1 cellular context compared by ENCODE assay signal in the genomic region with DNA sequence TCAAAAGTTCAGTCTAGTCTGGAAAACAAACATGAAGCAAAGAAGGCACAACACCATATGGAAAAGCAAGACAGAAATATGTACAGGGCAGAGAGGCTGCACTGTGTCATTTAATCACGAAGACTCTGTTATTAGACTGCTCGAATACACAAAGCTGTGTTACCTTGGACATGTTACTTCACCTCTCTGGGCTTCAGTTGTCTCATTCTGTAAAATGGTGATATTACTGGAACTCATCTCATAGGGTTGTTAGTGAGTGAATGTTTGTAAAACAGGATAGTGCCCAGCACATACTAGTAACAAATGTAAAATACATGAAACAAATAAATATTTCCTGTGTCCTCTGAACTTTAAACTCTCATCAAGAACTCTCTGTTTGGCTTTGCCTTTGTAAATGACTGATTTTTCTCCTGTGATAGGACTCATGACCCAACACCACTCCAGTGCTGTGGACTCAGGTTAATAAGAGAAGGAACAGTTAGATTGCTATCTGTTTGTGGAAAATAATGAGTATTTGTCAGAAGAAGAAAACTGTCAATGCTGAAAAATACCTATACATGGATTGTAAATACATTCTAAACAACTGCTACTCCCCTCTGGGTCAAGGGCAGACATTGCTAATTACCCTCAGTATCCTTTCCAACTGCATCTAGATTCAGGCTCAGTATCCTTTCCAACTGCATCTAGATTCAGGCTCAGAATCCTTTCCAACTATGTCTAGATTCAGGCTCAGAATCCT.
TF ChIP-seq lines count a peak whose summit lies in the region.

No MANE protein-coding gene starts in this region.

TF ChIP-seq in HepG2, 621 proteins besides CTCF, POLR2A, EP300 and RAD21 (continued from another document):
- TF ChIP-seq ZNF3 (CRISPR knock-in tag; IDR thresholded peaks at IDR 0.05) (0 out of 2 replicates have a peak, but pooled peaks have one; percentile 27), PPARG (CRISPR knock-in tag; conservative IDR thresholded peaks at IDR 0.05) (0 out of 2 replicates have a peak, but pooled peaks have one; percentile 41), CENPT (CRISPR knock-in tag; IDR thresholded peaks at IDR 0.05; ENCODE audit: low read depth) (no peak)
